ENCODE assay signal across 17 cellular contexts in genomic region chr7:55310626-55311025, GRCh38.
"Had no signal": no experiment of that assay in that cellular context is flagged by ENCODE, and none has a peak within 500 bp of the region (broad histone marks: within the 10 kb centered on the region; RNA-seq: fewer than 3 reads in every experiment).

No MANE protein-coding gene starts in this region.

- ATAC-seq: gastroesophageal sphincter, left colon had no signal

- H3K27ac Mint-ChIP-seq: dendritic cell treated with granulocyte-macrophage colony-stimulating factor and Interleukin-4, amounts not matched to agents 40 ng/mL and 50 ng/mL, for 4 days; type B pancreatic cell had no signal

- H3K4me1 Mint-ChIP-seq: neural crest cell had no signal

- DNase-seq: caudate nucleus; esophagus squamous epithelium; foreskin fibroblast; head of caudate nucleus; hippocampal formation; left colon; mesendoderm; naive thymus-derived CD4-positive, alpha-beta T cell; sigmoid colon; small intestine; stimulated activated CD4-positive, alpha-beta T cell treated with anti-CD3 and anti-CD28 coated beads, Interleukin-12 subunit alpha, Interleukin-12 subunit beta, amount 100 ng/mL, for 4 hours; stimulated activated naive CD4-positive, alpha-beta T cell treated with Interleukin-2 at 50 U/mL for 16 hours had no signal

- H3K4me3 ChIP-seq: esophagus squamous epithelium, gastroesophageal sphincter, right atrium auricular region, sigmoid colon had no signal

- H3K4me3 Mint-ChIP-seq: dendritic cell treated with granulocyte-macrophage colony-stimulating factor and Interleukin-4, amounts not matched to agents 40 ng/mL and 50 ng/mL, for 4 days; neural crest cell; type B pancreatic cell had no signal

- H3K4me1 ChIP-seq: esophagus squamous epithelium, sigmoid colon had no signal

- H3K9me3 Mint-ChIP-seq: type B pancreatic cell had no signal

- H3K9me3 ChIP-seq: esophagus squamous epithelium, gastroesophageal sphincter, right atrium auricular region, sigmoid colon had no signal

- H3K27me3 Mint-ChIP-seq: dendritic cell treated with granulocyte-macrophage colony-stimulating factor and Interleukin-4, amounts not matched to agents 40 ng/mL and 50 ng/mL, for 4 days; type B pancreatic cell had no signal

- H3K27me3 ChIP-seq: gastroesophageal sphincter, right atrium auricular region, sigmoid colon had no signal

- H3K36me3 Mint-ChIP-seq: type B pancreatic cell had no signal

- H3K36me3 ChIP-seq: esophagus squamous epithelium, gastroesophageal sphincter, right atrium auricular region, sigmoid colon had no signal
